39 cellular contexts compared by ENCODE assay signal in genomic region chr4:32460972-32461371, GRCh38.
"Had no signal": no experiment of that assay in that cellular context is flagged by ENCODE, and none has a peak within 500 bp of the region (broad histone marks: within the 10 kb centered on the region; RNA-seq: fewer than 3 reads in every experiment).

No MANE protein-coding gene starts in this region.

- H3K27me3 ChIP-seq: adrenal gland, ascending aorta, body of pancreas, brain microvascular endothelial cell, breast epithelium, cardiac muscle cell had no signal

- DNase-seq: activated effector memory CD4-positive, alpha-beta T cell treated with anti-CD3 and anti-CD28 coated beads, Interleukin-2, amount 50 U/mL, for 16 hours; activated effector memory CD4-positive, alpha-beta T cell treated with Interleukin-2 at 50 U/mL for 16 hours; activated gamma-delta T cell; activated gamma-delta T cell treated with Interleukin-2 at 50 U/mL for 16 hours; activated naive CD4-positive, alpha-beta T cell; activated naive CD4-positive, alpha-beta T cell treated with anti-CD3 and anti-CD28 coated beads for 36 hours; activated naive CD4-positive, alpha-beta T cell treated with anti-CD3 and anti-CD28 coated beads, Interleukin-2, amount 10 ng/mL, durations not matched to agents 7 days and 5 days; activated naive CD4-positive, alpha-beta T cell treated with anti-CD3 and anti-CD28 coated beads, Interleukin-2, amount 50 U/mL, for 16 hours; activated naive CD4-positive, alpha-beta T cell treated with Interleukin-2 at 50 U/mL for 16 hours; activated naive CD8-positive, alpha-beta T cell treated with anti-CD3 and anti-CD28 coated beads for 36 hours; activated naive CD8-positive, alpha-beta T cell treated with anti-CD3 and anti-CD28 coated beads, Interleukin-2, amount 10 ng/mL, durations not matched to agents 7 days and 5 days; activated naive CD8-positive, alpha-beta T cell treated with anti-CD3 and anti-CD28 coated beads, Interleukin-2, amount 50 U/mL, for 24 hours; activated T-cell treated with anti-CD3 and anti-CD28 coated beads, Interleukin-2, amount 50 U/mL, for 24 hours; activated T-cell treated with anti-CD3 and anti-CD28 coated beads, Interleukin-2, amount 50 U/mL, for 4 hours; activated T-cell treated with anti-CD3 and anti-CD28 coated beads, Interleukin-2, amount 50 U/mL, for 48 hours; activated T-cell treated with anti-CD3 and anti-CD28 coated beads, Interleukin-2, amount 50 U/mL, for 72 hours; adrenal gland; amniotic stem cell; amygdala; anterior cingulate cortex; aorta; body of pancreas; brain microvascular endothelial cell; caudate nucleus; central memory CD4-positive, alpha-beta T cell; cerebellar nuclear complex had no signal

- FAIRE-seq: astrocyte, bronchial epithelial cell had no signal

- H3K9me3 ChIP-seq: adrenal gland, ascending aorta, body of pancreas, breast epithelium had no signal

- H3K4me1 ChIP-seq: adrenal gland, ascending aorta, body of pancreas, breast epithelium had no signal

- H3K4me1 Mint-ChIP-seq: activated naive CD4-positive, alpha-beta T cell treated with anti-CD3 and anti-CD28 coated beads, Interleukin-2, amount 10 ng/mL, durations not matched to agents 7 days and 5 days; activated naive CD4-positive, alpha-beta T cell treated with anti-CD3 and anti-CD28 coated beads, Interleukin-2, amount 50 U/mL, for 24 hours; activated naive CD8-positive, alpha-beta T cell treated with anti-CD3 and anti-CD28 coated beads for 36 hours; activated naive CD8-positive, alpha-beta T cell treated with anti-CD3 and anti-CD28 coated beads, Interleukin-2, amount 10 ng/mL, durations not matched to agents 7 days and 5 days; activated naive CD8-positive, alpha-beta T cell treated with anti-CD3 and anti-CD28 coated beads, Interleukin-2, amount 50 U/mL, for 24 hours; activated T-helper 17 cell treated with anti-CD3 and anti-CD28 coated beads, Interleukin-2, amount 50 U/mL, for 72 hours; brain; central memory CD8-positive, alpha-beta T cell had no signal

- ATAC-seq: activated naive CD4-positive, alpha-beta T cell treated with anti-CD3 and anti-CD28 coated beads, Interleukin-2, amount 50 U/mL, for 72 hours; activated naive CD8-positive, alpha-beta T cell treated with anti-CD3 and anti-CD28 coated beads, Interleukin-2, amount 50 U/mL, for 24 hours; activated T-cell treated with anti-CD3 and anti-CD28 coated beads, Interleukin-2, amount 50 U/mL, for 4 hours; activated T-cell treated with anti-CD3 and anti-CD28 coated beads, Interleukin-2, amount 50 U/mL, for 72 hours; activated T-helper 17 cell treated with anti-CD3 and anti-CD28 coated beads, Interleukin-2, amount 50 U/mL, for 72 hours; body of pancreas had no signal

- H3K27ac ChIP-seq: adrenal gland, ascending aorta, body of pancreas, brain microvascular endothelial cell, breast epithelium, cardiac muscle cell had no signal

- H3K27ac Mint-ChIP-seq: activated naive CD4-positive, alpha-beta T cell treated with anti-CD3 and anti-CD28 coated beads for 36 hours; activated naive CD4-positive, alpha-beta T cell treated with anti-CD3 and anti-CD28 coated beads, Interleukin-2, amount 10 ng/mL, durations not matched to agents 7 days and 5 days; activated naive CD4-positive, alpha-beta T cell treated with anti-CD3 and anti-CD28 coated beads, Interleukin-2, amount 50 U/mL, for 24 hours; activated naive CD4-positive, alpha-beta T cell treated with anti-CD3 and anti-CD28 coated beads, Interleukin-2, amount 50 U/mL, for 72 hours; activated naive CD8-positive, alpha-beta T cell; activated naive CD8-positive, alpha-beta T cell treated with anti-CD3 and anti-CD28 coated beads for 36 hours; activated naive CD8-positive, alpha-beta T cell treated with anti-CD3 and anti-CD28 coated beads, Interleukin-2, amount 10 ng/mL, durations not matched to agents 7 days and 5 days; activated naive CD8-positive, alpha-beta T cell treated with anti-CD3 and anti-CD28 coated beads, Interleukin-2, amount 50 U/mL, for 24 hours; activated T-cell treated with anti-CD3 and anti-CD28 coated beads, Interleukin-2, amount 50 U/mL, for 24 hours; activated T-cell treated with anti-CD3 and anti-CD28 coated beads, Interleukin-2, amount 50 U/mL, for 72 hours; activated T-helper 1 cell treated with anti-CD3 and anti-CD28 coated beads, Interleukin-12 subunit alpha, Interleukin-12 subunit beta, Interleukin-2, Interleukin-4 antibody, amounts not matched to agents 30 ng/mL and 10 ng/mL and 1 ng/mL, durations not matched to agents 14 hours and 24 hours and 36 hours; activated T-helper 17 cell treated with anti-CD3 and anti-CD28 coated beads, Interleukin-2, amount 50 U/mL, for 72 hours; activated T-helper 2 cell treated with anti-CD3 and anti-CD28 coated beads, Interferon-gamma antibody, Interleukin-2, Interleukin-4, amounts not matched to agents 10 μg/mL and 5 μg/mL and 100 μg/mL, durations not matched to agents 14 hours and 24 hours and 36 hours; brain had no signal

- H3K36me3 Mint-ChIP-seq: activated naive CD4-positive, alpha-beta T cell treated with anti-CD3 and anti-CD28 coated beads, Interleukin-2, amount 10 ng/mL, durations not matched to agents 7 days and 5 days; activated naive CD4-positive, alpha-beta T cell treated with anti-CD3 and anti-CD28 coated beads, Interleukin-2, amount 50 U/mL, for 24 hours; activated naive CD4-positive, alpha-beta T cell treated with anti-CD3 and anti-CD28 coated beads, Interleukin-2, amount 50 U/mL, for 72 hours; activated naive CD8-positive, alpha-beta T cell; activated naive CD8-positive, alpha-beta T cell treated with anti-CD3 and anti-CD28 coated beads for 36 hours; activated naive CD8-positive, alpha-beta T cell treated with anti-CD3 and anti-CD28 coated beads, Interleukin-2, amount 10 ng/mL, durations not matched to agents 7 days and 5 days; brain had no signal

- H3K4me3 ChIP-seq: adrenal gland, ascending aorta, body of pancreas, breast epithelium, cardiac muscle cell had no signal

- H3K4me3 Mint-ChIP-seq: activated naive CD4-positive, alpha-beta T cell treated with anti-CD3 and anti-CD28 coated beads for 36 hours; activated naive CD4-positive, alpha-beta T cell treated with anti-CD3 and anti-CD28 coated beads, Interleukin-2, amount 10 ng/mL, durations not matched to agents 7 days and 5 days; activated naive CD4-positive, alpha-beta T cell treated with anti-CD3 and anti-CD28 coated beads, Interleukin-2, amount 50 U/mL, for 24 hours; activated naive CD8-positive, alpha-beta T cell; activated naive CD8-positive, alpha-beta T cell treated with anti-CD3 and anti-CD28 coated beads for 36 hours; activated naive CD8-positive, alpha-beta T cell treated with anti-CD3 and anti-CD28 coated beads, Interleukin-2, amount 10 ng/mL, durations not matched to agents 7 days and 5 days; activated naive CD8-positive, alpha-beta T cell treated with anti-CD3 and anti-CD28 coated beads, Interleukin-2, amount 50 U/mL, for 24 hours; activated T-cell treated with anti-CD3 and anti-CD28 coated beads, Interleukin-2, amount 50 U/mL, for 24 hours; activated T-cell treated with anti-CD3 and anti-CD28 coated beads, Interleukin-2, amount 50 U/mL, for 4 hours; activated T-cell treated with anti-CD3 and anti-CD28 coated beads, Interleukin-2, amount 50 U/mL, for 72 hours; activated T-helper 1 cell treated with anti-CD3 and anti-CD28 coated beads, Interleukin-12 subunit alpha, Interleukin-12 subunit beta, Interleukin-2, Interleukin-4 antibody, amounts not matched to agents 30 ng/mL and 10 ng/mL and 1 ng/mL, durations not matched to agents 14 hours and 24 hours and 36 hours; activated T-helper 17 cell treated with anti-CD3 and anti-CD28 coated beads, Interleukin-2, amount 50 U/mL, for 72 hours; brain; central memory CD8-positive, alpha-beta T cell had no signal

- H3K27me3 Mint-ChIP-seq: activated naive CD4-positive, alpha-beta T cell treated with anti-CD3 and anti-CD28 coated beads, Interleukin-2, amount 10 ng/mL, durations not matched to agents 7 days and 5 days; activated naive CD4-positive, alpha-beta T cell treated with anti-CD3 and anti-CD28 coated beads, Interleukin-2, amount 50 U/mL, for 24 hours; activated naive CD8-positive, alpha-beta T cell; activated naive CD8-positive, alpha-beta T cell treated with anti-CD3 and anti-CD28 coated beads for 36 hours; activated naive CD8-positive, alpha-beta T cell treated with anti-CD3 and anti-CD28 coated beads, Interleukin-2, amount 10 ng/mL, durations not matched to agents 7 days and 5 days; activated naive CD8-positive, alpha-beta T cell treated with anti-CD3 and anti-CD28 coated beads, Interleukin-2, amount 50 U/mL, for 24 hours; activated T-cell treated with anti-CD3 and anti-CD28 coated beads, Interleukin-2, amount 50 U/mL, for 24 hours; activated T-helper 17 cell treated with anti-CD3 and anti-CD28 coated beads, Interleukin-2, amount 50 U/mL, for 72 hours; central memory CD8-positive, alpha-beta T cell had no signal

- H3K36me3 ChIP-seq: adrenal gland, ascending aorta, brain microvascular endothelial cell, breast epithelium, cardiac muscle cell had no signal

- H3K9me3 Mint-ChIP-seq: brain had no signal
